ENCODE assay signal across 10 cellular contexts in the genomic region with DNA sequence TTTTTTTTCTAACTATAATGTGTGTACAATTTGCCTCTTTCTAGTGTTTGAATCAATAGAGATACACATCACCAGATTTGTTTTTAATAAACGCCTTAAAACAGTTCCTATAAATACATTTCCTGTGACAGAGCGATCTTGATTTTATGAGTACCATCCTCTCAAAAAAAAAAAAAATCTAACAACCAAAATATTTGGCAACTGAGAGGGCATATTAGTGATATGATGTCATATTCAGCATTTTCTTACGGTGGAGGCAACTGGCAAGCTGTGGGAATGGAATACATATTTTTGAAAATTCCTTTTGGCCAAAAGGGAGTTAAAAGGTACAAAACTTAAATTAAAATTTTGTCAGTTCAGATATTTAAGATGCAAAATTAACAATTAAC.
DNase-seq lines count a peak whose midpoint lies in the region; ATAC-seq and TF ChIP-seq lines count a peak whose summit lies in the region.
"Had no signal": no experiment of that assay in that cellular context is flagged by ENCODE, and none has a peak within 500 bp of the region (broad histone marks: within the 10 kb centered on the region; RNA-seq: fewer than 3 reads in every experiment).

No MANE protein-coding gene starts in this region.

- H3K4me3 Mint-ChIP-seq in naive thymus-derived CD8-positive, alpha-beta T cell: peak overlapping the region in 1 of 10 donors; percentile 79
- H3K4me3 Mint-ChIP-seq: endodermal cell had no signal

- H3K27me3 ChIP-seq in IMR-90 (ENCODE audit: control insufficient read depth, insufficient read depth, low read length) (no peaks in the 10 kb centered on the region), osteoblast (ENCODE audit: insufficient read depth, low read length) (no peaks in the 10 kb centered on the region)

- peak overlapping the region; percentile 65; the same call in 1 of the 2 replicates for H3K27ac ChIP-seq in IMR-90 (ENCODE audit: insufficient read depth, low read length)
- H3K27ac ChIP-seq in coronary artery: peak overlapping the region; percentile 79 to 93
- peak overlapping the region; percentile 85 for H3K27ac ChIP-seq in osteoblast (ENCODE audit: low read depth, low read length)

- 0 out of 3 replicates have a peak overlapping the region, but pooled peaks have one; percentile 15 for H2BK15ac ChIP-seq in IMR-90 (ENCODE audit: low read depth, low read length)

- no peak overlapping the region for H3K4me3 ChIP-seq in IMR-90 (ENCODE audit: insufficient read depth, low read depth, low read length)
- H3K4me3 ChIP-seq in coronary artery: peak overlapping the region; percentile 74
- H3K4me3 ChIP-seq in osteoblast (ENCODE audit: insufficient read depth, low read length): peak overlapping the region; percentile 83

- H2BK5ac ChIP-seq in IMR-90 (ENCODE audit: low read depth, low read length, poor library complexity, severe bottlenecking): peak overlapping the region; percentile 82

- no peak overlapping the region for H2AK5ac ChIP-seq in IMR-90 (ENCODE audit: low read depth, low read length)

- H3K9me3 ChIP-seq in IMR-90 (ENCODE audit: control insufficient read depth, insufficient read depth, low read length) (no peaks in the 10 kb centered on the region), osteoblast (ENCODE audit: low read depth, low read length) (no peaks in the 10 kb centered on the region)

- no peak overlapping the region for H4K91ac ChIP-seq in IMR-90 (ENCODE audit: insufficient read depth, low read depth, low read length)

- no peak overlapping the region for H2AK9ac ChIP-seq in IMR-90 (replicated peaks; ENCODE audit: low read depth, low read length, poor library complexity)

- H4K8ac ChIP-seq in IMR-90 (ENCODE audit: low read depth in 2 of 2, low read length in 2 of 2): peak overlapping the region in 1 of 2 experiments; percentile 67; a peak in 2 of 4 replicates

- BruUV-seq in IMR-90 (replicated peaks; lab: Mats Ljungman, UMichigan): no TSS peak

- dilution Hi-C loops in IMR-90 (cut with HindIII; ENCODE audit: low sequenced_read_pairs, unreplicated experiment): no loop called here

- POLR2A ChIA-PET in IMR-90 (lab: Charles Lee; ENCODE audit: unreplicated experiment): no interaction called here
- POLR2A ChIA-PET in naive thymus-derived CD8-positive, alpha-beta T cell (lab: Charles Lee): no interaction called here

- TF ChIP-seq RAD21 in IMR-90 (IDR thresholded peaks at IDR 0.05; ENCODE audit: low read length): no peak

- H3K27ac Mint-ChIP-seq in naive thymus-derived CD8-positive, alpha-beta T cell: peak overlapping the region in 1 of 10 donors; percentile 68

- peak overlapping the region; percentile 16; the same call in 1 of the 2 replicates for H3K56ac ChIP-seq in IMR-90 (ENCODE audit: extremely low read depth, insufficient read depth, low read length)

- H3K4me1 ChIP-seq in IMR-90 (ENCODE audit: control insufficient read depth, insufficient read depth, low read length) (peaks cover 3% of the 10 kb centered on the region; the same call in 1 of the 2 replicates), osteoblast (ENCODE audit: insufficient read depth, low read length) (peaks cover 53% of the 10 kb centered on the region)

- H3K9me3 Mint-ChIP-seq in naive thymus-derived CD8-positive, alpha-beta T cell: no peaks in the 10 kb centered on the region
- H3K9me3 Mint-ChIP-seq: endodermal cell had no signal

- in situ Hi-C loops in IMR-90 (cut with MboI; ENCODE audit: low sequenced_read_pairs): no loop called here

- H3K36me3 ChIP-seq in IMR-90 (ENCODE audit: control insufficient read depth, insufficient read depth, low read length) (no peaks in the 10 kb centered on the region), osteoblast (ENCODE audit: insufficient read depth, low read length) (no peaks in the 10 kb centered on the region)

- H3K79me1 ChIP-seq in IMR-90 (ENCODE audit: low read depth in 1 of 2, low read length in 2 of 2): peaks cover 11 to 57% of the 10 kb centered on the region in 2 experiments

- 0 out of 2 replicates have a peak overlapping the region, but pooled peaks have one; percentile 30 for H4K5ac ChIP-seq in IMR-90 (ENCODE audit: low read depth, low read length)

- peak overlapping the region; percentile 51 for H2BK120ac ChIP-seq in IMR-90 (ENCODE audit: low read depth, low read length)

- H3K14ac ChIP-seq in IMR-90 (replicated peaks; ENCODE audit: low read depth, low read length): peak overlapping the region; percentile 70

- peak overlapping the region; percentile 52; the same call in 1 of the 2 replicates for H2BK20ac ChIP-seq in IMR-90 (ENCODE audit: low read depth, low read length)

- H3K79me2 ChIP-seq in osteoblast (ENCODE audit: insufficient read depth, low read length): peaks cover 50% of the 10 kb centered on the region

- H3K18ac ChIP-seq in IMR-90 (ENCODE audit: low read depth, low read length): peak overlapping the region; percentile 84; the same call in 1 of the 2 replicates

- peak overlapping the region; percentile 52; the same call in 1 of the 2 replicates for H3K9ac ChIP-seq in IMR-90 (ENCODE audit: low read depth, low read length)

- CTCF ChIA-PET in IMR-90 (lab: Yijun Ruan, JAX): interaction anchor here (1.1 kb wide), 1 partner anchor 23 kb away, joined by 3 read pairs; no protein-coding TSS in a partner anchor

- H3K23ac ChIP-seq in IMR-90 (ENCODE audit: low read depth, low read length): peak overlapping the region; percentile 68

- WGBS in IMR-90 (ENCODE audit: extremely low coverage in 2 of 2, insufficient read length in 1 of 2), 2 experiments: no CpG with 5 or more reads among the region's 3 CpGs

- H4K20me1 ChIP-seq in IMR-90 (ENCODE audit: insufficient read depth, low read length) (peaks cover 3% of the 10 kb centered on the region; the same call in 1 of the 2 replicates), osteoblast (ENCODE audit: insufficient read depth, low read length) (no peaks in the 10 kb centered on the region)

- ATAC-seq in IMR-90 (ENCODE audit: low read depth) (no peak), HG02840 (IDR thresholded peaks at IDR 0.05; ENCODE audit: low FRiP score, unreplicated experiment) (no peak)
- no peak for ATAC-seq in naive thymus-derived CD8-positive, alpha-beta T cell

- peak overlapping the region; percentile 22; the same call in 1 of the 2 replicates for H3K4ac ChIP-seq in IMR-90 (ENCODE audit: low read depth, low read length)

- intact Hi-C loops in IMR-90 (cut with micrococcal nuclease): loop anchor here (2.0 to 5.0 kb wide), 2 partner anchors 37 to 75 kb away; no protein-coding TSS in a partner anchor

- TF ChIP-seq POLR2A in IMR-90 (IDR thresholded peaks at IDR 0.05; ENCODE audit: low read depth, low read length): no peak

- H3K4me2 ChIP-seq in IMR-90 (ENCODE audit: low read depth, low read length) (peak overlapping the region; percentile 67), osteoblast (ENCODE audit: insufficient read depth, low read length) (peak overlapping the region; percentile 85)

- TF ChIP-seq CTCF in IMR-90 (conservative IDR thresholded peaks at IDR 0.05; ENCODE audit: low read depth, low read length) (no peak), coronary artery (IDR thresholded peaks at IDR 0.05) (no peak), osteoblast (IDR thresholded peaks at IDR 0.05; ENCODE audit: extremely low read depth, low read depth, low read length) (no peak)

- H3K36me3 Mint-ChIP-seq in naive thymus-derived CD8-positive, alpha-beta T cell: peaks cover 0 to 2% (median 1%) of the 10 kb centered on the region in 3 donors

- DNase-seq in AG08396 (ENCODE audit: low spot score): peak; percentile 23
- peak; percentile 62 for DNase-seq in IMR-90
- no peak for DNase-seq in coronary artery (ENCODE audit: low spot score)
- no peak for DNase-seq in osteoblast (ENCODE audit: insufficient read length, low spot score, missing footprints)
- DNase-seq in naive thymus-derived CD8-positive, alpha-beta T cell: no peak
- no peak for DNase-seq in stimulated activated naive CD4-positive, alpha-beta T cell (lab: John Stamatoyannopoulos, UW)
- no peak for DNase-seq in activated CD4-positive, alpha-beta T cell treated with anti-CD3 and anti-CD28 coated beads, Interleukin-2, amount 50 U/mL, for 4 hours
- DNase-seq: activated CD4-positive, alpha-beta T cell treated with anti-CD3 and anti-CD28 coated beads, Interleukin-2, amount 50 U/mL, for 1 hour; endodermal cell had no signal

- H3K9me1 ChIP-seq in IMR-90 (ENCODE audit: insufficient read depth, low read length): peaks cover 3% of the 10 kb centered on the region

- no peak overlapping the region for H2AFZ ChIP-seq in IMR-90 (replicated peaks; ENCODE audit: low read length, poor library complexity)
- no peak overlapping the region for H2AFZ ChIP-seq in osteoblast (ENCODE audit: low read length)

- peaks cover 3 to 53% (median 13%) of the 10 kb centered on the region in 4 donors for H3K4me1 Mint-ChIP-seq in naive thymus-derived CD8-positive, alpha-beta T cell

- peaks cover 22 to 48% (median 26%) of the 10 kb centered on the region in 5 donors for H3K27me3 Mint-ChIP-seq in naive thymus-derived CD8-positive, alpha-beta T cell

TF ChIP-seq in IMR-90, 13 proteins besides CTCF, POLR2A, EP300 and RAD21:
- TF ChIP-seq RFX5 (IDR thresholded peaks at IDR 0.05; ENCODE audit: low read depth, low read length) (no peak), CHD1 (IDR thresholded peaks at IDR 0.05; ENCODE audit: low read depth, low read length) (no peak), MAFK (IDR thresholded peaks at IDR 0.05; ENCODE audit: low read depth, low read length) (no peak; the same call in 1 of the 2 replicates), CEBPB (IDR thresholded peaks at IDR 0.05; ENCODE audit: low read depth, low read length) (peak; percentile 45; the same call in 1 of the 2 replicates), MXI1 (IDR thresholded peaks at IDR 0.05; ENCODE audit: borderline replicate concordance, low read depth, low read length) (no peak), NFE2L2 (IDR thresholded peaks at IDR 0.05; ENCODE audit: low read depth, low read length) (no peak), SMC3 (IDR thresholded peaks at IDR 0.05; ENCODE audit: low read depth, low read length) (no peak)
- TF ChIP-seq, protein P1, sequence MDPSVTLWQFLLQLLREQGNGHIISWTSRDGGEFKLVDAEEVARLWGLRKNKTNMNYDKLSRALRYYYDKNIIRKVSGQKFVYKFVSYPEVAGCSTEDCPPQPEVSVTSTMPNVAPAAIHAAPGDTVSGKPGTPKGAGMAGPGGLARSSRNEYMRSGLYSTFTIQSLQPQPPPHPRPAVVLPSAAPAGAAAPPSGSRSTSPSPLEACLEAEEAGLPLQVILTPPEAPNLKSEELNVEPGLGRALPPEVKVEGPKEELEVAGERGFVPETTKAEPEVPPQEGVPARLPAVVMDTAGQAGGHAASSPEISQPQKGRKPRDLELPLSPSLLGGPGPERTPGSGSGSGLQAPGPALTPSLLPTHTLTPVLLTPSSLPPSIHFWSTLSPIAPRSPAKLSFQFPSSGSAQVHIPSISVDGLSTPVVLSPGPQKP (IDR thresholded peaks at IDR 0.05; ENCODE audit: borderline replicate concordance, low read depth, low read length): no peak

Comparison
In these comparisons a context has a peak if more than half of its experiments do, and no peak if none do; other contexts are left out.
1. DNase-seq: peak in AG08396 (single experiment) and IMR-90 (single experiment); none in coronary artery (single experiment), osteoblast (single experiment), naive thymus-derived CD8-positive, alpha-beta T cell (0 of 10), stimulated activated naive CD4-positive, alpha-beta T cell (0 of 6) and activated CD4-positive, alpha-beta T cell treated with anti-CD3 and anti-CD28 coated beads, Interleukin-2, amount 50 U/mL, for 4 hours (0 of 2).
2. Peak in every context shown above with its lines, with median percentiles within 50 percentile points of each other: H3K27ac ChIP-seq.